In the genomic region with DNA sequence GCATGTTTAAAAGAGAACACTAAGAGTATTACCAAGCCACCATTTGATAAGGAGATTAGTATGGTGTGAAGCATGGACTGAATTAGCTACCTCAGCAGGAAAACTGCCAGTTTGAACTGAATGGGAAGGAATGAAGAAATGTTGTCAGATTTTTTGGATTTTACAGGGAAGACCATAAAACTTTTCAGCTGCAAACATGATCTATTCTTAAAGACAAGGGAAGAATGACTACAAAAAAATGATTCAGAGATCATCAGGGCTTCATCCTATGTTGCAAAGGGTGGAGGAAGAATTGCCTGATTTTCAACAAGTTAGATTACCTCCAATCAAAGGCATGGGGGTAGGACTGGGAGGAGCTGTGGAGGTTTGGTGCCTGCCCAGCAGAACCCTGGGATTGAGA, we compare ENCODE assay signal across 1 cellular context.
TF ChIP-seq lines count a peak whose summit lies in the region.

No MANE protein-coding gene starts in this region.

TF ChIP-seq in HepG2, 621 proteins besides CTCF, POLR2A, EP300 and RAD21:
- TF ChIP-seq, protein P1, sequence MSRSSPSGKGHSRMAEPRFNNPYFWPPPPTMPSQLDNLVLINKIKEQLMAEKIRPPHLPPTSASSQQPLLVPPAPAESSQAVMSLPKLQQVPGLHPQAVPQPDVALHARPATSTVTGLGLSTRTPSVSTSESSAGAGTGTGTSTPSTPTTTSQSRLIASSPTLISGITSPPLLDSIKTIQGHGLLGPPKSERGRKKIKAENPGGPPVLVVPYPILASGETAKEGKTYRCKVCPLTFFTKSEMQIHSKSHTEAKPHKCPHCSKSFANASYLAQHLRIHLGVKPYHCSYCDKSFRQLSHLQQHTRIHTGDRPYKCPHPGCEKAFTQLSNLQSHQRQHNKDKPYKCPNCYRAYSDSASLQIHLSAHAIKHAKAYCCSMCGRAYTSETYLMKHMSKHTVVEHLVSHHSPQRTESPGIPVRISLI (CRISPR knock-in tag; IDR thresholded peaks at IDR 0.05; ENCODE audit: borderline replicate concordance) = no peak
- TF ChIP-seq MAFF (IDR thresholded peaks at IDR 0.05; ENCODE audit: low read depth, low read length) (peak; percentile 19; the same call in 1 of the 2 replicates), KLF15 (CRISPR knock-in tag; IDR thresholded peaks at IDR 0.05; ENCODE audit: borderline replicate concordance) (no peak), ZNF556 (CRISPR knock-in tag; IDR thresholded peaks at IDR 0.05; ENCODE audit: borderline replicate concordance) (no peak), BHLHE40 (IDR thresholded peaks at IDR 0.05; ENCODE audit: low read length) (no peak), MAFK (conservative IDR thresholded peaks at IDR 0.05 in 1 of 2, IDR thresholded peaks at IDR 0.05 in 1 of 2; ENCODE audit: low read length in 2 of 2) (peak in 1 of 2 experiments; percentile 57; a peak in 3 of 4 replicates), SALL2 (CRISPR knock-in tag; IDR thresholded peaks at IDR 0.05) (no peak), MAF1 (CRISPR knock-in tag; IDR thresholded peaks at IDR 0.05; ENCODE audit: borderline replicate concordance) (no peak), ZNF253 (CRISPR knock-in tag; IDR thresholded peaks at IDR 0.05; ENCODE audit: borderline replicate concordance) (no peak), ZNF230 (CRISPR knock-in tag; IDR thresholded peaks at IDR 0.05) (no peak), ZNF879 (CRISPR knock-in tag; IDR thresholded peaks at IDR 0.05) (no peak), IKZF1 (IDR thresholded peaks at IDR 0.05) (no peak), TRIM24 (CRISPR knock-in tag; IDR thresholded peaks at IDR 0.05) (no peak)
- TF ChIP-seq, protein P2, sequence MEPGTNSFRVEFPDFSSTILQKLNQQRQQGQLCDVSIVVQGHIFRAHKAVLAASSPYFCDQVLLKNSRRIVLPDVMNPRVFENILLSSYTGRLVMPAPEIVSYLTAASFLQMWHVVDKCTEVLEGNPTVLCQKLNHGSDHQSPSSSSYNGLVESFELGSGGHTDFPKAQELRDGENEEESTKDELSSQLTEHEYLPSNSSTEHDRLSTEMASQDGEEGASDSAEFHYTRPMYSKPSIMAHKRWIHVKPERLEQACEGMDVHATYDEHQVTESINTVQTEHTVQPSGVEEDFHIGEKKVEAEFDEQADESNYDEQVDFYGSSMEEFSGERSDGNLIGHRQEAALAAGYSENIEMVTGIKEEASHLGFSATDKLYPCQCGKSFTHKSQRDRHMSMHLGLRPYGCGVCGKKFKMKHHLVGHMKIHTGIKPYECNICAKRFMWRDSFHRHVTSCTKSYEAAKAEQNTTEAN (CRISPR knock-in tag; conservative IDR thresholded peaks at IDR 0.05) = no peak
- TF ChIP-seq, protein P3, sequence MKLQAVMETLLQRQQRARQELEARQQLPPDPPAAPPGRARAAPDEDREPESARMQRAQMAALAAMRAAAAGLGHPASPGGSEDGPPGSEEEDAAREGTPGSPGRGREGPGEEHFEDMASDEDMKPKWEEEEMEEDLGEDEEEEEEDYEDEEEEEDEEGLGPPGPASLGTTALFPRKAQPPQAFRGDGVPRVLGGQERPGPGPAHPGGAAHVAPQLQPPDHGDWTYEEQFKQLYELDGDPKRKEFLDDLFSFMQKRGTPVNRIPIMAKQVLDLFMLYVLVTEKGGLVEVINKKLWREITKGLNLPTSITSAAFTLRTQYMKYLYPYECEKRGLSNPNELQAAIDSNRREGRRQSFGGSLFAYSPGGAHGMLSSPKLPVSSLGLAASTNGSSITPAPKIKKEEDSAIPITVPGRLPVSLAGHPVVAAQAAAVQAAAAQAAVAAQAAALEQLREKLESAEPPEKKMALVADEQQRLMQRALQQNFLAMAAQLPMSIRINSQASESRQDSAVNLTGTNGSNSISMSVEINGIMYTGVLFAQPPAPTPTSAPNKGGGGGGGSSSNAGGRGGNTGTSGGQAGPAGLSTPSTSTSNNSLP (IDR thresholded peaks at IDR 0.05; ENCODE audit: low read depth, low read length) = no peak
